Comparison of ENCODE assay signal across 8 cellular contexts in genomic region chr19:40445637-40445944, GRCh38. TPM values are rescaled to one million over a fixed set of nuclear protein-coding genes. Genes with fewer than 3 reads are reported as not detected.
DNase-seq lines count a peak whose midpoint lies in the region; TF ChIP-seq lines count a peak whose summit lies in the region.
"Had no signal": no experiment of that assay in that cellular context is flagged by ENCODE, and none has a peak within 500 bp of the region (broad histone marks: within the 10 kb centered on the region; RNA-seq: fewer than 3 reads in every experiment).

No MANE protein-coding gene starts in this region.

- TF ChIP-seq CTCF in HFFc6 (IDR thresholded peaks at IDR 0.05): no peak
- no peak for TF ChIP-seq CTCF in MCF 10A (IDR thresholded peaks at IDR 0.05; ENCODE audit: unreplicated experiment)
- no peak for TF ChIP-seq CTCF in osteocyte (IDR thresholded peaks at IDR 0.05)

- H3K27me3 Mint-ChIP-seq in HFFc6 (ENCODE audit: insufficient read depth) (peaks cover 3% of the 10 kb centered on the region; the same call in 1 of the 2 replicates), MCF 10A (ENCODE audit: insufficient read depth, unreplicated experiment) (no peaks in the 10 kb centered on the region), osteocyte (ENCODE audit: unreplicated experiment) (no peaks in the 10 kb centered on the region)

- POLR2A ChIA-PET in MCF 10A (lab: Yijun Ruan, JAX): interaction anchor here (0.6 to 10.0 kb wide), 6 partner anchors 11 to 93 kb away, joined by 3 to 125 read pairs (median 40); partner anchors contain the start of genes BLVRB and SERTAD1

- H3K4me3 Mint-ChIP-seq in HFFc6 (peak overlapping the region; percentile 62), MCF 10A (ENCODE audit: unreplicated experiment) (peak overlapping the region; percentile 61), osteocyte (ENCODE audit: unreplicated experiment) (peak overlapping the region; percentile 15)

- H3K9me3 Mint-ChIP-seq in HFFc6: no peaks in the 10 kb centered on the region
- H3K9me3 Mint-ChIP-seq in MCF 10A (ENCODE audit: unreplicated experiment): no peaks in the 10 kb centered on the region
- H3K9me3 Mint-ChIP-seq in osteocyte (ENCODE audit: unreplicated experiment): no peaks in the 10 kb centered on the region

- intact Hi-C loops in MCF 10A (cut with micrococcal nuclease): loop anchor here (2.0 kb wide), 1 partner anchor 19 kb away; the partner anchor contains the start of gene BLVRB

- H3K36me3 Mint-ChIP-seq in HFFc6 (ENCODE audit: low read depth) (peaks cover 30% of the 10 kb centered on the region), MCF 10A (ENCODE audit: insufficient read depth, unreplicated experiment) (peaks cover 47% of the 10 kb centered on the region), osteocyte (ENCODE audit: unreplicated experiment) (peaks cover 7% of the 10 kb centered on the region)

- DNase-seq in HFFc6: no peak
- DNase-seq in MCF 10A (ENCODE audit: unreplicated experiment): no peak
- no peak for DNase-seq in osteocyte (ENCODE audit: extremely low spot score, unreplicated experiment)
- DNase-seq in H4 (ENCODE audit: low spot score): no peak
- DNase-seq in GM19238 (ENCODE audit: insufficient read length, low spot score): no peak
- DNase-seq in NCI-H1694 treated with DMSO at 0.1 percent for 48 hours (lab: John Stamatoyannopoulos, UW): no peak
- DNase-seq: activated effector memory CD4-positive, alpha-beta T cell treated with Interleukin-2 at 50 U/mL for 16 hours; SW 1271 had no signal

- H3K4me1 Mint-ChIP-seq in HFFc6 (ENCODE audit: low read depth) (peaks cover 36% of the 10 kb centered on the region), MCF 10A (ENCODE audit: insufficient read depth, unreplicated experiment) (peaks cover 22% of the 10 kb centered on the region), osteocyte (ENCODE audit: unreplicated experiment) (peaks cover 27% of the 10 kb centered on the region)

- H3K27ac Mint-ChIP-seq in HFFc6 (peak overlapping the region; percentile 65), MCF 10A (ENCODE audit: low read depth, unreplicated experiment) (no peak overlapping the region), osteocyte (ENCODE audit: unreplicated experiment) (peak overlapping the region; percentile 94)

- BruUV-seq in MCF 10A (replicated peaks; lab: Mats Ljungman, UMichigan): no TSS peak

- CTCF ChIA-PET in MCF 10A (lab: Yijun Ruan, JAX): interaction anchor here (0.9 kb wide), 1 partner anchor 25 kb away, joined by 5 read pairs; no protein-coding TSS in a partner anchor

RNA-seq across cellular contexts. Expression of gene SERTAD3, which starts 1.5 kb away (rescaled TPM):
- total RNA-seq in HFFc6 (2021; fragmentation: NEBNext Ultra II Directional; extraction: Animal tissue kit (Norgen Biotek cat#: 25700)): 10 to 100 TPM; 35.9 to 47.0 (median 41.2) TPM
- total RNA-seq in MCF 10A (2022) (23.3 and 29.4 TPM in 2 replicates), osteocyte (31.4 and 33.4 TPM in 2 replicates)
- total RNA-seq in H4 (2014; rRNA removed; shearing (Covaris generic)): 21.3 and 21.4 TPM in 2 replicates

RNA-seq across cellular contexts. Expression of gene SERTAD1, which starts 19.8 kb away (rescaled TPM):
- total RNA-seq in HFFc6 (2021; fragmentation: NEBNext Ultra II Directional; extraction: Animal tissue kit (Norgen Biotek cat#: 25700)): 10 to 100 TPM; 18.5 to 25.4 (median 21.2) TPM
- total RNA-seq in MCF 10A (2022): 16.2 and 17.9 TPM in 2 replicates
- total RNA-seq in osteocyte: 13.3 and 13.8 TPM in 2 replicates
- total RNA-seq in H4 (2014; rRNA removed; shearing (Covaris generic)): 14.8 and 15.4 TPM in 2 replicates

RNA-seq across cellular contexts. Expression of gene BLVRB, which starts 20.0 kb away (rescaled TPM):
- total RNA-seq in HFFc6 (2021; fragmentation: NEBNext Ultra II Directional; extraction: Animal tissue kit (Norgen Biotek cat#: 25700)): 10 to 100 TPM; 35.3 to 55.7 (median 52.5) TPM
- 44.0 and 68.7 TPM in 2 replicates for total RNA-seq in MCF 10A (2022)
- total RNA-seq in osteocyte: 45.6 and 51.5 TPM in 2 replicates
- total RNA-seq in H4 (2014; rRNA removed; shearing (Covaris generic)): 433 and 572 TPM in 2 replicates

RNA-seq across cellular contexts. Expression of gene SPTBN4, which starts 21.2 kb away (rescaled TPM):
- under 1 TPM; 0.17 to 0.96 (median 0.54) TPM for total RNA-seq in HFFc6 (2021; fragmentation: NEBNext Ultra II Directional; extraction: Animal tissue kit (Norgen Biotek cat#: 25700))
- total RNA-seq in MCF 10A (2022): 0.63 and 1.1 TPM in 2 replicates
- total RNA-seq in osteocyte: 0.48 and 0.63 TPM in 2 replicates
- total RNA-seq in H4 (2014; rRNA removed; shearing (Covaris generic)): 0.23 and 0.56 TPM in 2 replicates

RNA-seq across cellular contexts. Expression of gene PRX, which starts 32.4 kb away (rescaled TPM):
- total RNA-seq in HFFc6 (2021; fragmentation: NEBNext Ultra II Directional; extraction: Animal tissue kit (Norgen Biotek cat#: 25700)): 1 to 10 TPM in 2 of 6 experiments, under 1 TPM in 4; 0.86 to 1.5 (median 0.94) TPM
- 2.1 and 2.4 TPM in 2 replicates for total RNA-seq in MCF 10A (2022)
- 5.0 and 5.7 TPM in 2 replicates for total RNA-seq in osteocyte
- total RNA-seq in H4 (2014; rRNA removed; shearing (Covaris generic)): 0.77 and 1.2 TPM in 2 replicates
